Comparison of ENCODE assay signal across 37 cellular contexts in genomic region chr9:65411336-65411735, GRCh38.
"Had no signal": no experiment of that assay in that cellular context is flagged by ENCODE, and none has a peak within 500 bp of the region (broad histone marks: within the 10 kb centered on the region; RNA-seq: fewer than 3 reads in every experiment).

No MANE protein-coding gene starts in this region.

- H3K9me3 ChIP-seq: adrenal gland, body of pancreas had no signal

- H3K27ac ChIP-seq: adrenal gland, body of pancreas, brain microvascular endothelial cell, breast epithelium, VCaP had no signal

- H3K27me3 ChIP-seq: adrenal gland, body of pancreas, brain microvascular endothelial cell, breast epithelium had no signal

- H3K27ac Mint-ChIP-seq: activated B cell treated with CpG ODN at 0.5 μM for 24 hours; activated CD4-positive, alpha-beta memory T cell treated with anti-CD3 and anti-CD28 coated beads for 36 hours; activated CD4-positive, alpha-beta T cell treated with anti-CD3 and anti-CD28 coated beads, Interleukin-2, amount 10 ng/mL, durations not matched to agents 24 days and 14 days; activated CD8-positive, alpha-beta T cell treated with anti-CD3 and anti-CD28 coated beads for 36 hours; activated naive CD4-positive, alpha-beta T cell treated with anti-CD3 and anti-CD28 coated beads for 36 hours; activated naive CD4-positive, alpha-beta T cell treated with anti-CD3 and anti-CD28 coated beads, Interleukin-2, amount 50 U/mL, for 72 hours; activated naive CD8-positive, alpha-beta T cell treated with anti-CD3 and anti-CD28 coated beads for 36 hours; activated T-cell treated with anti-CD3 and anti-CD28 coated beads, Interleukin-2, amount 50 U/mL, for 72 hours; activated T-helper 1 cell treated with anti-CD3 and anti-CD28 coated beads, Interleukin-12 subunit alpha, Interleukin-12 subunit beta, Interleukin-2, Interleukin-4 antibody, amounts not matched to agents 30 ng/mL and 10 ng/mL and 1 ng/mL, durations not matched to agents 14 hours and 24 hours and 36 hours; activated T-helper 17 cell treated with anti-CD3 and anti-CD28 coated beads, Interleukin-2, amount 50 U/mL, for 72 hours; T-helper 1 cell treated with Interleukin-12 subunit alpha and Interleukin-12 subunit beta and Interleukin-4 antibody, amounts not matched to agents 30 μg/mL and 1 μg/mL, for 36 hours; T-helper 2 cell treated with Interferon-gamma antibody and Interleukin-4, amounts not matched to agents 5 μg/mL and 100 μg/mL, for 36 hours had no signal

- H3K27me3 Mint-ChIP-seq: activated B cell treated with CpG ODN at 0.5 μM for 24 hours; activated CD4-positive, alpha-beta memory T cell treated with anti-CD3 and anti-CD28 coated beads for 36 hours; activated CD4-positive, alpha-beta T cell treated with anti-CD3 and anti-CD28 coated beads, Interleukin-2, amount 10 ng/mL, durations not matched to agents 24 days and 14 days; activated CD8-positive, alpha-beta T cell treated with anti-CD3 and anti-CD28 coated beads for 36 hours; activated naive CD8-positive, alpha-beta T cell treated with anti-CD3 and anti-CD28 coated beads for 36 hours; activated T-helper 17 cell treated with anti-CD3 and anti-CD28 coated beads, Interleukin-2, amount 50 U/mL, for 72 hours had no signal

- H3K36me3 Mint-ChIP-seq: activated CD4-positive, alpha-beta memory T cell treated with anti-CD3 and anti-CD28 coated beads for 36 hours; activated naive CD8-positive, alpha-beta T cell treated with anti-CD3 and anti-CD28 coated beads for 36 hours had no signal

- H3K4me3 Mint-ChIP-seq: activated B cell treated with CpG ODN at 0.5 μM for 24 hours; activated CD4-positive, alpha-beta memory T cell treated with anti-CD3 and anti-CD28 coated beads for 36 hours; activated CD4-positive, alpha-beta T cell treated with anti-CD3 and anti-CD28 coated beads, Interleukin-2, amount 10 ng/mL, durations not matched to agents 24 days and 14 days; activated CD8-positive, alpha-beta T cell treated with anti-CD3 and anti-CD28 coated beads for 36 hours; activated naive CD4-positive, alpha-beta T cell treated with anti-CD3 and anti-CD28 coated beads for 36 hours; activated naive CD8-positive, alpha-beta T cell treated with anti-CD3 and anti-CD28 coated beads for 36 hours; activated T-cell treated with anti-CD3 and anti-CD28 coated beads, Interleukin-2, amount 50 U/mL, for 4 hours; activated T-cell treated with anti-CD3 and anti-CD28 coated beads, Interleukin-2, amount 50 U/mL, for 72 hours; activated T-helper 1 cell treated with anti-CD3 and anti-CD28 coated beads, Interleukin-12 subunit alpha, Interleukin-12 subunit beta, Interleukin-2, Interleukin-4 antibody, amounts not matched to agents 30 ng/mL and 10 ng/mL and 1 ng/mL, durations not matched to agents 14 hours and 24 hours and 36 hours; activated T-helper 17 cell treated with anti-CD3 and anti-CD28 coated beads, Interleukin-2, amount 50 U/mL, for 72 hours; T-helper 1 cell treated with Interleukin-12 subunit alpha and Interleukin-12 subunit beta and Interleukin-4 antibody, amounts not matched to agents 30 μg/mL and 1 μg/mL, for 36 hours; T-helper 2 cell treated with Interferon-gamma antibody and Interleukin-4, amounts not matched to agents 5 μg/mL and 100 μg/mL, for 36 hours had no signal

- DNase-seq: activated B cell treated with CpG ODN at 0.5 μM for 24 hours; activated CD4-positive, alpha-beta memory T cell treated with anti-CD3 and anti-CD28 coated beads for 36 hours; activated CD4-positive, alpha-beta T cell treated with anti-CD3 and anti-CD28 coated beads for 4 hours; activated CD4-positive, alpha-beta T cell treated with anti-CD3 and anti-CD28 coated beads, Interleukin-2, amount 10 ng/mL, durations not matched to agents 24 days and 14 days; activated CD4-positive, alpha-beta T cell treated with anti-CD3 and anti-CD28 coated beads, Interleukin-2, amount 50 U/mL, for 1 hour; activated CD4-positive, alpha-beta T cell treated with anti-CD3 and anti-CD28 coated beads, Interleukin-2, amount 50 U/mL, for 4 hours; activated CD4-positive, CD25-positive, alpha-beta regulatory T cell treated with anti-CD3 and anti-CD28 coated beads, Interleukin-2, amount 50 U/mL, for 72 hours; activated CD8-positive, alpha-beta memory T cell treated with anti-CD3 and anti-CD28 coated beads, Interleukin-2, amount 50 U/mL, for 4 hours; activated CD8-positive, alpha-beta T cell treated with anti-CD3 and anti-CD28 coated beads for 36 hours; activated gamma-delta T cell treated with Interleukin-2 at 50 U/mL for 16 hours; activated naive CD4-positive, alpha-beta T cell; activated naive CD4-positive, alpha-beta T cell treated with anti-CD3 and anti-CD28 coated beads for 36 hours; activated naive CD4-positive, alpha-beta T cell treated with anti-CD3 and anti-CD28 coated beads, Interleukin-2, amount 50 U/mL, for 16 hours; activated naive CD8-positive, alpha-beta T cell treated with anti-CD3 and anti-CD28 coated beads for 36 hours; activated T-cell treated with anti-CD3 and anti-CD28 coated beads for 4 hours; activated T-cell treated with anti-CD3 and anti-CD28 coated beads, Interleukin-2, amount 50 U/mL, for 1 hour; activated T-cell treated with anti-CD3 and anti-CD28 coated beads, Interleukin-2, amount 50 U/mL, for 4 hours; activated T-cell treated with anti-CD3 and anti-CD28 coated beads, Interleukin-2, amount 50 U/mL, for 72 hours; adrenal gland; amniotic stem cell; aorta; body of pancreas; brain microvascular endothelial cell; central memory CD4-positive, alpha-beta T cell; SW 1271; T-helper 1 cell; T-helper 2 cell; T-helper 9 cell had no signal

- H3K4me1 Mint-ChIP-seq: activated B cell treated with CpG ODN at 0.5 μM for 24 hours; activated CD4-positive, alpha-beta T cell treated with anti-CD3 and anti-CD28 coated beads, Interleukin-2, amount 10 ng/mL, durations not matched to agents 24 days and 14 days; activated naive CD8-positive, alpha-beta T cell treated with anti-CD3 and anti-CD28 coated beads for 36 hours had no signal

- H3K4me3 ChIP-seq: adrenal gland, body of pancreas, breast epithelium had no signal

- H3K36me3 ChIP-seq: adrenal gland, brain microvascular endothelial cell, breast epithelium had no signal

- FAIRE-seq: astrocyte, TTC549 had no signal

- ATAC-seq: activated CD8-positive, alpha-beta T cell treated with anti-CD3 and anti-CD28 coated beads for 36 hours; activated naive CD4-positive, alpha-beta T cell treated with anti-CD3 and anti-CD28 coated beads, Interleukin-2, amount 50 U/mL, for 72 hours; activated T-cell treated with anti-CD3 and anti-CD28 coated beads, Interleukin-2, amount 50 U/mL, for 4 hours; activated T-cell treated with anti-CD3 and anti-CD28 coated beads, Interleukin-2, amount 50 U/mL, for 72 hours; activated T-helper 17 cell treated with anti-CD3 and anti-CD28 coated beads, Interleukin-2, amount 50 U/mL, for 72 hours; body of pancreas had no signal

- H3K4me1 ChIP-seq: adrenal gland, body of pancreas, breast epithelium had no signal
